ENCODE assay signal across 13 cellular contexts in the genomic region with DNA sequence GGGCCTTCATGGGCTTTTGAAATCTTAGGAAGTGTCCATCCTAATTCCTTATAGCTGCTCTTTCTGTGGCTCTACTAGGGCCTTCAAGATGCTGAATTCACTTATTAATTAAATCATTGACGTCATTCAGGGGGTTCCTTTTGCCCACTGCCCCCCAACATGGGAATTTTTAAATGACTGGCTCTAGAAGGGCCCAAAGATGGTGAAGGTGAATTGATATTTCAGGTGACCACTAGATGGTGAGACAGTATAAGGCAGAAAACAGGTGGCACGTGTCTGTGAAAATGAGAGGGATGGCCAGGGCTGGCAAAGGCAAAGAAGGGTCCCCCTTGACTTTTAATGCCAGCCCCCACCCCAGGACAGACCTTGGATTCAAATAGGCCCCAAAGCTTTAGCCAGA. TPM values are rescaled to one million over a fixed set of nuclear protein-coding genes. Genes with fewer than 3 reads are reported as not detected.
DNase-seq lines count a peak whose midpoint lies in the region; ATAC-seq, FAIRE-seq and TF ChIP-seq lines count a peak whose summit lies in the region.
"Had no signal": no experiment of that assay in that cellular context is flagged by ENCODE, and none has a peak within 500 bp of the region (broad histone marks: within the 10 kb centered on the region; RNA-seq: fewer than 3 reads in every experiment).

No MANE protein-coding gene starts in this region.

- H3K36me3 ChIP-seq in DND-41 (ENCODE audit: insufficient read depth, low read length) = no peaks in the 10 kb centered on the region
- no peaks in the 10 kb centered on the region for H3K36me3 ChIP-seq in bronchial epithelial cell (ENCODE audit: control insufficient read depth, insufficient read depth, low read length)
- H3K36me3 ChIP-seq: transverse colon had no signal

- H3K27me3 ChIP-seq in AG04450 (ENCODE audit: control insufficient read depth, insufficient read depth, low read length) (peaks cover 25% of the 10 kb centered on the region), DND-41 (ENCODE audit: insufficient read depth, low read length, poor library complexity) (peaks cover 22% of the 10 kb centered on the region), bronchial epithelial cell (ENCODE audit: control insufficient read depth, insufficient read depth, low read length) (no peaks in the 10 kb centered on the region)

- H3K79me2 ChIP-seq in DND-41 (ENCODE audit: insufficient read depth, low read length) = no peaks in the 10 kb centered on the region

- no peak overlapping the region for H3K9ac ChIP-seq in DND-41 (ENCODE audit: low read depth, low read length)

- no peak overlapping the region for H3K4me2 ChIP-seq in DND-41 (ENCODE audit: insufficient read depth, low read length)

- no peak for FAIRE-seq in bronchial epithelial cell (lab: Jason Lieb, UNC)
- no peak for FAIRE-seq in GM12892 (lab: Jason Lieb, UNC)

- H3K4me3 ChIP-seq in AG04450 (ENCODE audit: low read depth, low read length) (no peak overlapping the region), DND-41 (ENCODE audit: low read depth in 1 of 2, low read length in 2 of 2) (no peak overlapping the region), bronchial epithelial cell (ENCODE audit: low read depth, low read length) (no peak overlapping the region)
- H3K4me3 ChIP-seq: skin epidermis, transverse colon had no signal

- H4K20me1 ChIP-seq in DND-41 (ENCODE audit: insufficient read depth, low read length) = no peaks in the 10 kb centered on the region

- H3K27ac ChIP-seq in AG04450 (ENCODE audit: low read depth, low read length) = no peak overlapping the region
- H3K27ac ChIP-seq in DND-41 (ENCODE audit: low read length) = no peak overlapping the region
- H3K27ac ChIP-seq: skin epidermis, transverse colon had no signal

- TF ChIP-seq CTCF in AG04450 (IDR thresholded peaks at IDR 0.05; ENCODE audit: low read depth, low read length) (0 out of 2 replicates have a peak, but pooled peaks have one; percentile 21), DND-41 (IDR thresholded peaks at IDR 0.05; ENCODE audit: borderline replicate concordance, extremely low read depth, low read length, poor library complexity, severe bottlenecking) (peak; percentile 53), bronchial epithelial cell (IDR thresholded peaks at IDR 0.05; ENCODE audit: insufficient read depth, low read length, severe bottlenecking) (peak; percentile 17)

- no peak overlapping the region for H2AFZ ChIP-seq in DND-41 (ENCODE audit: low read depth, low read length)

- H3K9me3 ChIP-seq in AG04450 (ENCODE audit: control insufficient read depth, insufficient read depth, low read length) (no peaks in the 10 kb centered on the region), DND-41 (ENCODE audit: insufficient read depth, low read length, severe bottlenecking) (no peaks in the 10 kb centered on the region)
- H3K9me3 ChIP-seq: transverse colon had no signal

- ATAC-seq in DND-41 (ENCODE audit: insufficient read depth, low read depth) (no peak), GM21717 (IDR thresholded peaks at IDR 0.05; ENCODE audit: unreplicated experiment) (no peak)

- no peak for TF ChIP-seq POLR2A in GM12892 (IDR thresholded peaks at IDR 0.05; ENCODE audit: low read depth, low read length)

- CTCF ChIA-PET in AG04450 (lab: Charles Lee) = no interaction called here

- DNase-seq in AG04450 (ENCODE audit: low read depth, low spot score) (no peak), DND-41 (no peak), NAMALWA (ENCODE audit: low spot score) (peak; percentile 39), bronchial epithelial cell (ENCODE audit: low read depth) (no peak), GM19240 (ENCODE audit: insufficient read length, low spot score) (no peak), OCI-M2 (lab: John Stamatoyannopoulos, UW; ENCODE audit: unreplicated experiment) (no peak), GM12892 (ENCODE audit: insufficient read length) (no peak)
- DNase-seq: anterior cingulate cortex, T-helper 9 cell, transverse colon had no signal

- POLR2A ChIA-PET in AG04450 (lab: Yijun Ruan, JAX) = no interaction called here

- H3K4me1 ChIP-seq in DND-41 (ENCODE audit: insufficient read depth, low read length) = no peaks in the 10 kb centered on the region
- H3K4me1 ChIP-seq: transverse colon had no signal

RNA-seq across cellular contexts. Expression of a gene that starts 11.8 kb away (rescaled TPM):
- 765 and 1,181 TPM in 2 replicates for polyA plus RNA-seq in AG04450 (2011; rRNA removed)
- polyA minus RNA-seq in AG04450 (2011; rRNA and poly(A)+ RNA removed) = 1,147 and 1,540 TPM in 2 replicates
- total RNA-seq in bronchial epithelial cell = 279 and 385 TPM in 2 replicates
- 586 TPM for polyA plus RNA-seq in GM12892 (2012; ENCODE audit: missing spikeins)

RNA-seq across cellular contexts. Expression of a gene that starts 13.6 kb away (rescaled TPM):
- polyA plus RNA-seq in AG04450 (2011; rRNA removed) = 0.52 and 0.65 TPM in 2 replicates
- polyA minus RNA-seq in AG04450 (2011; rRNA and poly(A)+ RNA removed) = 0.48 and 1.1 TPM in 2 replicates
- total RNA-seq in bronchial epithelial cell = 0.13 and 1.3 TPM in 2 replicates
- polyA plus RNA-seq in GM12892 (2012; ENCODE audit: missing spikeins) = 0.59 TPM
- polyA plus RNA-seq: IgD-negative memory B cell had no signal
